Comparison of ENCODE assay signal across 4 cellular contexts in genomic region chr2:218108834-218109233, GRCh38.
TF ChIP-seq lines count a peak whose summit lies in the region.

No MANE protein-coding gene starts in this region.

TF ChIP-seq in A549, 52 proteins besides CTCF, POLR2A, EP300 and RAD21:
- TF ChIP-seq MAFK (IDR thresholded peaks at IDR 0.05; ENCODE audit: partially characterized antibody), result peak; percentile 81

TF ChIP-seq in IMR-90, 13 proteins besides CTCF, POLR2A, EP300 and RAD21:
- peak; percentile 48 for TF ChIP-seq MAFK (IDR thresholded peaks at IDR 0.05; ENCODE audit: low read depth, low read length)

TF ChIP-seq in K562, 482 proteins besides CTCF, POLR2A, EP300 and RAD21:
- TF ChIP-seq ZNF316 (IDR thresholded peaks at IDR 0.05) (peak; percentile 71), NFYB (IDR thresholded peaks at IDR 0.05; ENCODE audit: extremely low read depth, insufficient read length) (peak; percentile 42), MAFG (tag; conservative IDR thresholded peaks at IDR 0.05) (0 out of 2 replicates have a peak, but pooled peaks have one; percentile 16)

TF ChIP-seq in HepG2, 621 proteins besides CTCF, POLR2A, EP300 and RAD21:
- TF ChIP-seq MAFF (IDR thresholded peaks at IDR 0.05; ENCODE audit: low read depth, low read length), result peak; percentile 45; the same call in 1 of the 2 replicates
- TF ChIP-seq MAFK (conservative IDR thresholded peaks at IDR 0.05 in 1 of 2, IDR thresholded peaks at IDR 0.05 in 1 of 2; ENCODE audit: low read length in 2 of 2), result peak; percentile 15 to 62; a peak in 2 of 4 replicates
